ENCODE assay signal across 9 cellular contexts in genomic region chrX:22063284-22063683, GRCh38. TPM values are rescaled to one million over a fixed set of nuclear protein-coding genes. Genes with fewer than 3 reads are reported as not detected.
A peak's percentile ranks its signal among the peaks of the same experiment; 100 is the strongest.
DNase-seq lines count a peak whose midpoint lies in the region; ATAC-seq and TF ChIP-seq lines count a peak whose summit lies in the region.
"Had no signal": no experiment of that assay in that cellular context is flagged by ENCODE, and none has a peak within 500 bp of the region (broad histone marks: within the 10 kb centered on the region; RNA-seq: fewer than 3 reads in every experiment).

No MANE protein-coding gene starts in this region.

- H3K4me1 Mint-ChIP-seq in effector memory CD8-positive, alpha-beta T cell (ENCODE audit: low read depth in 2 of 2): peaks cover 0 to 6% of the 10 kb centered on the region in 2 donors
- no peaks in the 10 kb centered on the region for H3K4me1 Mint-ChIP-seq in progenitor cell of endocrine pancreas (ENCODE audit: low read depth)

- DNase-seq in GM13976 (ENCODE audit: low spot score) (peak; percentile 59), fibroblast of pulmonary artery (ENCODE audit: low read depth) (peak; percentile 44), DMS79 (lab: John Stamatoyannopoulos, UW) (no peak), hepatocyte (ENCODE audit: low spot score) (no peak), progenitor cell of endocrine pancreas (ENCODE audit: low spot score, unreplicated experiment) (no peak)
- DNase-seq in effector memory CD8-positive, alpha-beta T cell: no peak

- H3K9me3 ChIP-seq in hepatocyte (ENCODE audit: low read depth): no peaks in the 10 kb centered on the region

- H3K4me3 ChIP-seq in fibroblast of pulmonary artery (replicated peaks; ENCODE audit: low read depth, low read length) (no peak overlapping the region), hepatocyte (no peak overlapping the region)

- H3K79me2 ChIP-seq in hepatocyte: no peaks in the 10 kb centered on the region

- no peak overlapping the region for H2AFZ ChIP-seq in hepatocyte

- no peaks in the 10 kb centered on the region for H3K9me3 Mint-ChIP-seq in effector memory CD8-positive, alpha-beta T cell
- peaks cover 3% of the 10 kb centered on the region for H3K9me3 Mint-ChIP-seq in progenitor cell of endocrine pancreas (ENCODE audit: low read depth)
- H3K9me3 Mint-ChIP-seq: naive thymus-derived CD4-positive, alpha-beta T cell had no signal

- no peaks in the 10 kb centered on the region for H3K27me3 ChIP-seq in hepatocyte

- peak overlapping the region in 1 of 2 donors; percentile 68 for H3K27ac Mint-ChIP-seq in effector memory CD8-positive, alpha-beta T cell
- no peak overlapping the region for H3K27ac Mint-ChIP-seq in progenitor cell of endocrine pancreas

- in situ Hi-C loops in GM13976 (cut with MboI; ENCODE audit: low sequenced_read_pairs, unreplicated experiment): no loop called here

- TF ChIP-seq RAD21 in Ishikawa (IDR thresholded peaks at IDR 0.05; ENCODE audit: low read depth): no peak

- no peaks in the 10 kb centered on the region for H3K9me2 ChIP-seq in hepatocyte (replicated peaks; ENCODE audit: insufficient read depth)

- H3K4me3 Mint-ChIP-seq in effector memory CD8-positive, alpha-beta T cell: no peak overlapping the region
- no peak overlapping the region for H3K4me3 Mint-ChIP-seq in progenitor cell of endocrine pancreas (ENCODE audit: low read depth)
- H3K4me3 Mint-ChIP-seq: naive thymus-derived CD4-positive, alpha-beta T cell had no signal

- H3K27ac ChIP-seq in hepatocyte: no peak overlapping the region

- H3K4me1 ChIP-seq in hepatocyte (ENCODE audit: insufficient read depth): no peaks in the 10 kb centered on the region

- 76% methylated on average over 7 of the region's 7 CpGs for WGBS in hepatocyte (ENCODE audit: low lambda C conversion rate, missing lambda C conversion rate)

- no peaks in the 10 kb centered on the region for H3K36me3 ChIP-seq in hepatocyte (replicated peaks; ENCODE audit: insufficient read depth, low read depth)

- no peak for TF ChIP-seq EP300 in Ishikawa (IDR thresholded peaks at IDR 0.05; ENCODE audit: borderline replicate concordance)

- H3K27me3 Mint-ChIP-seq in effector memory CD8-positive, alpha-beta T cell: no peaks in the 10 kb centered on the region
- H3K27me3 Mint-ChIP-seq in progenitor cell of endocrine pancreas: no peaks in the 10 kb centered on the region
- H3K27me3 Mint-ChIP-seq: naive thymus-derived CD4-positive, alpha-beta T cell had no signal

- TF ChIP-seq CTCF in GM13976 (IDR thresholded peaks at IDR 0.05; ENCODE audit: borderline replicate concordance, control extremely low read depth, extremely low read depth, insufficient read depth, missing control alignments) (no peak), fibroblast of pulmonary artery (IDR thresholded peaks at IDR 0.05; ENCODE audit: low read length, missing control alignments) (no peak), hepatocyte (IDR thresholded peaks at IDR 0.05; ENCODE audit: poor library complexity) (no peak), progenitor cell of endocrine pancreas (IDR thresholded peaks at IDR 0.05; ENCODE audit: unreplicated experiment) (no peak)

- H3K36me3 Mint-ChIP-seq in effector memory CD8-positive, alpha-beta T cell (ENCODE audit: insufficient read depth): no peaks in the 10 kb centered on the region
- H3K36me3 Mint-ChIP-seq in progenitor cell of endocrine pancreas (ENCODE audit: insufficient read depth): no peaks in the 10 kb centered on the region
- H3K36me3 Mint-ChIP-seq: naive thymus-derived CD4-positive, alpha-beta T cell had no signal

- H3K4me2 ChIP-seq in hepatocyte: no peak overlapping the region

- peak; percentile 86 for ATAC-seq in GM21528 (IDR thresholded peaks at IDR 0.05; ENCODE audit: low FRiP score, unreplicated experiment)
- no peak for ATAC-seq in effector memory CD8-positive, alpha-beta T cell (replicated peaks)
- ATAC-seq: naive thymus-derived CD4-positive, alpha-beta T cell had no signal

- H4K20me1 ChIP-seq in hepatocyte (ENCODE audit: insufficient read depth, poor library complexity, severe bottlenecking): no peaks in the 10 kb centered on the region

TF ChIP-seq in Ishikawa, 13 proteins besides CTCF, POLR2A, EP300 and RAD21:
- TF ChIP-seq YY1 (IDR thresholded peaks at IDR 0.05; ENCODE audit: low read depth): no peak
- no peak for TF ChIP-seq CEBPB (IDR thresholded peaks at IDR 0.05)
- TF ChIP-seq MAX (IDR thresholded peaks at IDR 0.05): no peak
- TF ChIP-seq TAF1 (IDR thresholded peaks at IDR 0.05; ENCODE audit: low read depth): no peak
- TF ChIP-seq TEAD4 (IDR thresholded peaks at IDR 0.05): no peak
- TF ChIP-seq EGR1 (IDR thresholded peaks at IDR 0.05): peak; percentile 86
TF ChIP-seq in Ishikawa: peak in this region for 1.

RNA-seq across cellular contexts. Expression of gene PHEX, which starts 31.2 kb away (rescaled TPM):
- 0.27 and 0.84 TPM in 2 replicates for total RNA-seq in hepatocyte
- 0.05 and 0.16 TPM in 2 replicates for polyA plus RNA-seq in hepatocyte
- 0.48 and 0.71 TPM in 2 replicates for total RNA-seq in progenitor cell of endocrine pancreas
- polyA plus RNA-seq: naive thymus-derived CD4-positive, alpha-beta T cell had no signal

Comparison
In these comparisons a context has a peak if more than half of its experiments do, and no peak if none do; other contexts are left out.
1. DNase-seq: peak in GM13976 (single experiment) and fibroblast of pulmonary artery (single experiment); none in effector memory CD8-positive, alpha-beta T cell (0 of 3), DMS79 (single experiment), hepatocyte (single experiment) and progenitor cell of endocrine pancreas (single experiment).